ENCODE assay signal across 8 cellular contexts in genomic region chr6:29632789-29633531, GRCh38. TPM values are rescaled to one million over a fixed set of nuclear protein-coding genes. Genes with fewer than 3 reads are reported as not detected.
DNase-seq lines count a peak whose midpoint lies in the region; ATAC-seq and TF ChIP-seq lines count a peak whose summit lies in the region.

Gene GABBR1, minus strand, starts transcription at chr6:29633183. Its CDS starts 798 bp downstream, at chr6:29632385.

- no peak for TF ChIP-seq CTCF in GM13977 (IDR thresholded peaks at IDR 0.05; ENCODE audit: extremely low read depth, insufficient read depth, missing control alignments)
- TF ChIP-seq CTCF in kidney epithelial cell (IDR thresholded peaks at IDR 0.05; ENCODE audit: insufficient read depth, low read length, poor library complexity, severe bottlenecking), result no peak

- in situ Hi-C loops in GM13977 (cut with MboI; ENCODE audit: low pct_unique_long_range_greater_than_20kb, low sequenced_read_pairs, unreplicated experiment), result no loop called here

- H3K4me3 ChIP-seq in kidney epithelial cell (ENCODE audit: low read depth, low read length), result peak within 1 kb of the TSS; percentile 71

- peak; percentile 94 for DNase-seq in GM13977 (ENCODE audit: low spot score)
- DNase-seq in NCI-H446 (lab: John Stamatoyannopoulos, UW), result peak; percentile 83
- DNase-seq in activated CD4-positive, alpha-beta T cell treated with anti-CD3 and anti-CD28 coated beads for 24 hours (ENCODE audit: low read depth in 2 of 2), result peak; percentile 53 to 54
- DNase-seq in cerebellar nuclear complex (lab: John Stamatoyannopoulos, UW), result peak; percentile 62 to 85
- DNase-seq in kidney epithelial cell (ENCODE audit: low read depth), result no peak
- DNase-seq in stimulated activated CD4-positive, alpha-beta T cell treated with anti-CD3 and anti-CD28 coated beads, Interleukin-15, amount 100 ng/mL, for 1 hour (ENCODE audit: low read depth in 1 of 2, low spot score in 1 of 2), result peak; percentile 42 to 59

- ATAC-seq in HG03108 (IDR thresholded peaks at IDR 0.05; ENCODE audit: unreplicated experiment) (peak; percentile 69), GM18870 (IDR thresholded peaks at IDR 0.05; ENCODE audit: unreplicated experiment) (no peak)

- no peaks in the 10 kb centered on the region for H3K36me3 ChIP-seq in kidney epithelial cell (ENCODE audit: control insufficient read depth, insufficient read depth, low read length)

- peaks cover 2% of the 10 kb centered on the region for H3K27me3 ChIP-seq in kidney epithelial cell (ENCODE audit: control insufficient read depth, insufficient read depth, low read length)

RNA-seq across cellular contexts. Expression of gene GABBR1, which starts in this region (rescaled TPM):
- total RNA-seq in kidney epithelial cell, result 9.4 and 14.1 TPM in 2 replicates
